ENCODE assay signal across 1 cellular context in the genomic region with DNA sequence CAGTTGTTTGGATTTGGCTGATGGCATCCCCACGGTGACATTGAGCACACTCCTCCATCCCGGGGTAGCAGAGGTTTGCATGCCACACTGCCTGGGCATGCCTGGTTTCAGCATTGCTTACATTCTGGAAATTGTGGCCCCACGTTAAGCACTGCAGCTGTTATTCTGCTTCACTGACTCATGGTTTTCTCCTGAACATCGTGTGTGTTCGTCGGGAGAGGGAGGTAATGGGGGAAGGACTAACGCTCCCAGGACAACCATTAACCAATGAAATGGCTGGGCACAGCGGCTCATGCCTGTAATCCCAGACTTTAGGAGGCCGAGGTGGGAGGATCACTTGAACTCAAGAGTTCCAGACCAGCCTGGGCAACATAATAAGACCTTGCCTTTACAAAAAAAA.
TF ChIP-seq lines count a peak whose summit lies in the region.

No MANE protein-coding gene starts in this region.

TF ChIP-seq in WTC11, 78 proteins besides CTCF, POLR2A, EP300 and RAD21 (continued from another document):
- TF ChIP-seq, protein P1, sequence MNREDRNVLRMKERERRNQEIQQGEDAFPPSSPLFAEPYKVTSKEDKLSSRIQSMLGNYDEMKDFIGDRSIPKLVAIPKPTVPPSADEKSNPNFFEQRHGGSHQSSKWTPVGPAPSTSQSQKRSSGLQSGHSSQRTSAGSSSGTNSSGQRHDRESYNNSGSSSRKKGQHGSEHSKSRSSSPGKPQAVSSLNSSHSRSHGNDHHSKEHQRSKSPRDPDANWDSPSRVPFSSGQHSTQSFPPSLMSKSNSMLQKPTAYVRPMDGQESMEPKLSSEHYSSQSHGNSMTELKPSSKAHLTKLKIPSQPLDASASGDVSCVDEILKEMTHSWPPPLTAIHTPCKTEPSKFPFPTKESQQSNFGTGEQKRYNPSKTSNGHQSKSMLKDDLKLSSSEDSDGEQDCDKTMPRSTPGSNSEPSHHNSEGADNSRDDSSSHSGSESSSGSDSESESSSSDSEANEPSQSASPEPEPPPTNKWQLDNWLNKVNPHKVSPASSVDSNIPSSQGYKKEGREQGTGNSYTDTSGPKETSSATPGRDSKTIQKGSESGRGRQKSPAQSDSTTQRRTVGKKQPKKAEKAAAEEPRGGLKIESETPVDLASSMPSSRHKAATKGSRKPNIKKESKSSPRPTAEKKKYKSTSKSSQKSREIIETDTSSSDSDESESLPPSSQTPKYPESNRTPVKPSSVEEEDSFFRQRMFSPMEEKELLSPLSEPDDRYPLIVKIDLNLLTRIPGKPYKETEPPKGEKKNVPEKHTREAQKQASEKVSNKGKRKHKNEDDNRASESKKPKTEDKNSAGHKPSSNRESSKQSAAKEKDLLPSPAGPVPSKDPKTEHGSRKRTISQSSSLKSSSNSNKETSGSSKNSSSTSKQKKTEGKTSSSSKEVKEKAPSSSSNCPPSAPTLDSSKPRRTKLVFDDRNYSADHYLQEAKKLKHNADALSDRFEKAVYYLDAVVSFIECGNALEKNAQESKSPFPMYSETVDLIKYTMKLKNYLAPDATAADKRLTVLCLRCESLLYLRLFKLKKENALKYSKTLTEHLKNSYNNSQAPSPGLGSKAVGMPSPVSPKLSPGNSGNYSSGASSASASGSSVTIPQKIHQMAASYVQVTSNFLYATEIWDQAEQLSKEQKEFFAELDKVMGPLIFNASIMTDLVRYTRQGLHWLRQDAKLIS (CRISPR knock-in tag; IDR thresholded peaks at IDR 0.05; ENCODE audit: borderline replicate concordance), result no peak
- TF ChIP-seq, protein P2, sequence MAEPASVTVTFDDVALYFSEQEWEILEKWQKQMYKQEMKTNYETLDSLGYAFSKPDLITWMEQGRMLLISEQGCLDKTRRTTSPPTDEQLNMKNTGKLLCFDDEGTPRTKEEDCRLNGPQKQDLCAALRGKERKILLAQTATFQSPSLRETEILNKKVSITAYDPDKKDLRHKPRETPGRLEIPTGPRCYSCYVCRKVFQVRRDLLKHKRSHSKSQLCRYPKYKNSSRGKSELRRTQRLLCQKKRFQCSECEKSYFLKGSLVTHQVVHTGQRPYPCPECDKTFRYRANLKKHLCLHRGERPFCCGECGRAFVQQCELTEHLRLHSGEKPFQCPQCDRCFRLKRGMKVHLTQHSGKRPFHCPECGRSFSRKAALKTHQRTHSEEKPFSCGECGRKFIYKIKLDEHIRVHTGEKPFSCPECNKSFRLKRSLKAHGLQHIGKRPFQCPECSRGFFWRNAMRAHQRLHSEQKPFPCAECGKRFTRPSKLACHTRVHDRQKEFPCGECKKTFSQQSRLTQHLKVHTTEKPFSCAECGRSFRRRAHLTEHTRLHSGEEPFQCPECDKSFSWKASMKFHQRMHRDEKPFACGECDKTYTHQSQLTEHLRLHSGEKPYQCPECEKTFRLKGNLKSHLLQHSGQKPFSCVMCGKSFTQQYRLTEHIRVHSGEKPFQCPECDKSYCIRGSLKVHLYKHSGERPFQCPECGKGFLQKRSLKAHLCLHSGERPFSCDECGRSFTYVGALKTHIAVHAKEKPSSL (CRISPR knock-in tag; conservative IDR thresholded peaks at IDR 0.05), result no peak
- TF ChIP-seq CREB1 (CRISPR knock-in tag; IDR thresholded peaks at IDR 0.05) (no peak), TCF7 (CRISPR knock-in tag; IDR thresholded peaks at IDR 0.05; ENCODE audit: low read depth) (no peak), TEAD1 (CRISPR knock-in tag; IDR thresholded peaks at IDR 0.05) (no peak), RELA (CRISPR knock-in tag; IDR thresholded peaks at IDR 0.05; ENCODE audit: borderline replicate concordance) (no peak), CREM (CRISPR knock-in tag; IDR thresholded peaks at IDR 0.05) (no peak), NR2C2 (CRISPR knock-in tag; IDR thresholded peaks at IDR 0.05) (no peak), EMX1 (CRISPR knock-in tag; IDR thresholded peaks at IDR 0.05) (no peak), HMGA2 (CRISPR knock-in tag; IDR thresholded peaks at IDR 0.05) (no peak), KAT7 (CRISPR knock-in tag; IDR thresholded peaks at IDR 0.05; ENCODE audit: borderline replicate concordance) (no peak)
- TF ChIP-seq, protein P3, sequence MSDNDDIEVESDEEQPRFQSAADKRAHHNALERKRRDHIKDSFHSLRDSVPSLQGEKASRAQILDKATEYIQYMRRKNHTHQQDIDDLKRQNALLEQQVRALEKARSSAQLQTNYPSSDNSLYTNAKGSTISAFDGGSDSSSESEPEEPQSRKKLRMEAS (CRISPR knock-in tag; IDR thresholded peaks at IDR 0.05), result no peak
TF ChIP-seq in WTC11: peak in this region for 0.
